In genomic region chr2:240913810-240914644, GRCh38 we compare ENCODE assay signal across 1 cellular context.
A peak's percentile ranks its signal among the peaks of the same experiment; 100 is the strongest.
TF ChIP-seq lines count a peak whose summit lies in the region.

No MANE protein-coding gene starts in this region.

TF ChIP-seq in HepG2, 621 proteins besides CTCF, POLR2A, EP300 and RAD21 (continued from another document and continues in another):
- TF ChIP-seq CSRNP2 (CRISPR knock-in tag; conservative IDR thresholded peaks at IDR 0.05; ENCODE audit: low read depth) (no peak), ZNF777 (CRISPR knock-in tag; IDR thresholded peaks at IDR 0.05) (no peak; the same call in 1 of the 2 replicates), MIER2 (CRISPR knock-in tag; IDR thresholded peaks at IDR 0.05) (no peak), SKIL (CRISPR knock-in tag; IDR thresholded peaks at IDR 0.05; ENCODE audit: borderline replicate concordance) (no peak), KDM5B (CRISPR knock-in tag; IDR thresholded peaks at IDR 0.05; ENCODE audit: borderline replicate concordance) (peak; percentile 83), ZFP36L1 (CRISPR knock-in tag; IDR thresholded peaks at IDR 0.05) (no peak), ZNF710 (CRISPR knock-in tag; IDR thresholded peaks at IDR 0.05; ENCODE audit: borderline replicate concordance) (0 out of 2 replicates have a peak, but pooled peaks have one; percentile 32), ZNF609 (CRISPR knock-in tag; IDR thresholded peaks at IDR 0.05; ENCODE audit: borderline replicate concordance) (no peak; the same call in 1 of the 2 replicates), POLR2AphosphoS2 (IDR thresholded peaks at IDR 0.05; ENCODE audit: low read depth, low read length) (no peak), ZBTB26 (CRISPR knock-in tag; IDR thresholded peaks at IDR 0.05; ENCODE audit: borderline replicate concordance) (no peak), HNF1B (CRISPR knock-in tag; IDR thresholded peaks at IDR 0.05) (no peak), ZSCAN31 (CRISPR knock-in tag; IDR thresholded peaks at IDR 0.05; ENCODE audit: low read depth) (0 out of 2 replicates have a peak, but pooled peaks have one; percentile 35), NONO (IDR thresholded peaks at IDR 0.05) (no peak), NONO (CRISPR knock-in tag; conservative IDR thresholded peaks at IDR 0.05) (0 out of 2 replicates have a peak, but pooled peaks have one; percentile 26), FOXC1 (CRISPR knock-in tag; IDR thresholded peaks at IDR 0.05; ENCODE audit: borderline replicate concordance) (peak; percentile 81; the same call in 1 of the 2 replicates), PPARG (CRISPR knock-in tag; conservative IDR thresholded peaks at IDR 0.05) (no peak), ZBTB38 (CRISPR knock-in tag; IDR thresholded peaks at IDR 0.05) (peak; percentile 52; the same call in 1 of the 2 replicates), HNRNPK (IDR thresholded peaks at IDR 0.05; ENCODE audit: low read depth, low read length, poor library complexity, severe bottlenecking) (no peak), E2F1 (CRISPR knock-in tag; IDR thresholded peaks at IDR 0.05) (no peak), POGK (CRISPR knock-in tag; conservative IDR thresholded peaks at IDR 0.05) (peak; percentile 61; the same call in 1 of the 2 replicates), ZFP36 (IDR thresholded peaks at IDR 0.05; ENCODE audit: borderline replicate concordance, low read depth, low read length, partially characterized antibody) (peak; percentile 91), ZNF776 (CRISPR knock-in tag; IDR thresholded peaks at IDR 0.05) (no peak), MLXIP (CRISPR knock-in tag; IDR thresholded peaks at IDR 0.05; ENCODE audit: borderline replicate concordance) (no peak), KDM6A (CRISPR knock-in tag; IDR thresholded peaks at IDR 0.05; ENCODE audit: low read depth) (no peak), IRF9 (CRISPR knock-in tag; IDR thresholded peaks at IDR 0.05; ENCODE audit: borderline replicate concordance) (no peak), ZNF281 (CRISPR knock-in tag; IDR thresholded peaks at IDR 0.05; ENCODE audit: borderline replicate concordance) (no peak; the same call in 1 of the 2 replicates), ARHGAP35 (CRISPR knock-in tag; IDR thresholded peaks at IDR 0.05; ENCODE audit: borderline replicate concordance) (peak; percentile 54; the same call in 1 of the 2 replicates), ZNF703 (CRISPR knock-in tag; IDR thresholded peaks at IDR 0.05; ENCODE audit: borderline replicate concordance) (no peak)
